7 cellular contexts compared by ENCODE assay signal in genomic region chr18:58314284-58314683, GRCh38.
A peak's percentile ranks its signal among the peaks of the same experiment; 100 is the strongest.
DNase-seq lines count a peak whose midpoint lies in the region; ATAC-seq and TF ChIP-seq lines count a peak whose summit lies in the region.

No MANE protein-coding gene starts in this region.

- intact Hi-C loops in transverse colon (cut with DNase I; ENCODE audit: low total_unique reads), result no loop called here

- peak overlapping the region; percentile 57 to 79 (median 68) for H3K27ac ChIP-seq in transverse colon

- H3K9me3 ChIP-seq in transverse colon, result no peaks in the 10 kb centered on the region

- H3K4me1 ChIP-seq in transverse colon, result peaks cover 57 to 71% (median 61%) of the 10 kb centered on the region in 4 donors

- H3K4me3 ChIP-seq in transverse colon, result no peak overlapping the region

- TF ChIP-seq POLR2A in transverse colon (IDR thresholded peaks at IDR 0.05), result no peak

- in situ Hi-C loops in transverse colon (cut with MboI; ENCODE audit: low pct_ligation_motif_present in 1 of 4, low pct_unique_long_range_greater_than_20kb in 1 of 4, low sequenced_read_pairs in 3 of 4), result no loop called here

- TF ChIP-seq CTCF in transverse colon (IDR thresholded peaks at IDR 0.05), result no peak

- DNase-seq in LHCN-M2 (ENCODE audit: low read depth), result peak; percentile 94
- DNase-seq in astrocyte of the hippocampus (ENCODE audit: low read depth, low spot score), result peak; percentile 91
- peak; percentile 51 for DNase-seq in kidney glomerular epithelial cell (lab: John Stamatoyannopoulos, UW)
- peak; percentile 37 for DNase-seq in transverse colon
- no peak for DNase-seq in UCSD-AML1 (lab: John Stamatoyannopoulos, UW; ENCODE audit: unreplicated experiment)
- DNase-seq in activated CD4-positive, alpha-beta T cell treated with anti-CD3 and anti-CD28 coated beads for 1 hour, result no peak

- TF ChIP-seq EP300 in transverse colon (IDR thresholded peaks at IDR 0.05; ENCODE audit: low read depth), result no peak

- no peak for ATAC-seq in HG02588 (IDR thresholded peaks at IDR 0.05; ENCODE audit: unreplicated experiment)

- 55 to 67% methylated on average over 7 of the region's 7 CpGs for WGBS in transverse colon (ENCODE audit: low coverage in 1 of 2), 2 donors

- H3K36me3 ChIP-seq in transverse colon, result no peaks in the 10 kb centered on the region

- H3K27me3 ChIP-seq in transverse colon, result no peaks in the 10 kb centered on the region

Comparison
In these comparisons a context has a peak if more than half of its experiments do, and no peak if none do; other contexts are left out.
1. DNase-seq: peak in LHCN-M2 (single experiment), astrocyte of the hippocampus (single experiment), kidney glomerular epithelial cell (single experiment) and transverse colon (single experiment); none in UCSD-AML1 (single experiment) and activated CD4-positive, alpha-beta T cell treated with anti-CD3 and anti-CD28 coated beads for 1 hour (single experiment).